In the genomic region with DNA sequence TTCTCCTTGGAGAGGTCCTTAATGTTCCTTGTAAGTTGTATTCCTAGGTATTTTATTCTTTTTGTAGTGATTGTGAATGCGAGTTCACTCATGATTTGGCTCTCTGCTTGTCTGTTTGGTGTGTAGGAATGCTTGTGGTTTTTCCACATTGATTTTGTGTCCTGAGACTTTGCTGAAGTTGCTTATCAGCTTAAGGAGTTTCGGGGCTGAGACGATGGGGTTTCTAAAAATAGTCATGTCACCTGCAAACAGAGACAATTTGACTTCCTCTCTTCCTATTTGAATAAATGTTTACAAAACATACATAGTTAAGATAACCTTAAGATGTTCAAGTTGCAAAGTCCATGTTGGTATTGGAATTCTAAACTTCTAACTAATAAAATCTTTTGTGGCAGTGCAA, we compare ENCODE assay signal across 23 cellular contexts.
"Had no signal": no experiment of that assay in that cellular context is flagged by ENCODE, and none has a peak within 500 bp of the region (broad histone marks: within the 10 kb centered on the region; RNA-seq: fewer than 3 reads in every experiment).

No MANE protein-coding gene starts in this region.

- H3K36me3 ChIP-seq: adrenal gland had no signal

- H3K27ac ChIP-seq: adrenal gland, SK-N-MC, VCaP had no signal

- H3K9me3 ChIP-seq: adrenal gland had no signal

- ATAC-seq: activated CD4-positive, alpha-beta T cell treated with anti-CD3 and anti-CD28 coated beads for 36 hours; activated CD8-positive, alpha-beta T cell treated with anti-CD3 and anti-CD28 coated beads, Interleukin-2, amount 10 ng/mL, durations not matched to agents 7 days and 5 days; Right ventricle myocardium inferior; T-cell had no signal

- H3K4me1 Mint-ChIP-seq: activated CD4-positive, alpha-beta T cell treated with anti-CD3 and anti-CD28 coated beads for 36 hours; activated naive CD8-positive, alpha-beta T cell treated with anti-CD3 and anti-CD28 coated beads, Interleukin-2, amount 10 ng/mL, durations not matched to agents 7 days and 5 days; T-cell had no signal

- H3K4me3 ChIP-seq: adrenal gland, SK-N-MC had no signal

- H3K36me3 Mint-ChIP-seq: activated naive CD8-positive, alpha-beta T cell treated with anti-CD3 and anti-CD28 coated beads, Interleukin-2, amount 10 ng/mL, durations not matched to agents 7 days and 5 days; T-cell had no signal

- DNase-seq: activated CD4-positive, alpha-beta T cell treated with anti-CD3 and anti-CD28 coated beads for 36 hours; activated CD8-positive, alpha-beta memory T cell treated with anti-CD3 and anti-CD28 coated beads, Interleukin-2, amount 50 U/mL, for 48 hours; activated CD8-positive, alpha-beta T cell treated with anti-CD3 and anti-CD28 coated beads, Interleukin-2, amount 10 ng/mL, durations not matched to agents 7 days and 5 days; activated naive CD4-positive, alpha-beta T cell treated with anti-CD3 and anti-CD28 coated beads, Interleukin-2, amount 50 U/mL, for 16 hours; activated naive CD8-positive, alpha-beta T cell treated with anti-CD3 and anti-CD28 coated beads, Interleukin-2, amount 10 ng/mL, durations not matched to agents 7 days and 5 days; activated T-cell treated with anti-CD3 and anti-CD28 coated beads, Interleukin-2, amount 50 U/mL, for 1 hour; adrenal gland; anterior cingulate cortex; cerebellar nuclear complex; MV-4-11; NCI-H1092 treated with DMSO at 0.1 percent for 48 hours; NCI-H1436; NCI-H187; NCI-H2081; NCI-H446; NCI-H524; NCI-H748 treated with DMSO at 0.1 percent for 48 hours; T-cell; T-helper 2 cell; T1000 had no signal

- H3K27ac Mint-ChIP-seq: activated CD4-positive, alpha-beta T cell treated with anti-CD3 and anti-CD28 coated beads for 36 hours; activated CD8-positive, alpha-beta T cell treated with anti-CD3 and anti-CD28 coated beads, Interleukin-2, amount 10 ng/mL, durations not matched to agents 7 days and 5 days; activated naive CD8-positive, alpha-beta T cell treated with anti-CD3 and anti-CD28 coated beads, Interleukin-2, amount 10 ng/mL, durations not matched to agents 7 days and 5 days; T-cell had no signal

- H3K27me3 Mint-ChIP-seq: activated CD4-positive, alpha-beta T cell treated with anti-CD3 and anti-CD28 coated beads for 36 hours; activated naive CD8-positive, alpha-beta T cell treated with anti-CD3 and anti-CD28 coated beads, Interleukin-2, amount 10 ng/mL, durations not matched to agents 7 days and 5 days; T-cell had no signal

- H3K4me3 Mint-ChIP-seq: activated CD4-positive, alpha-beta T cell treated with anti-CD3 and anti-CD28 coated beads for 36 hours; activated CD8-positive, alpha-beta T cell treated with anti-CD3 and anti-CD28 coated beads, Interleukin-2, amount 10 ng/mL, durations not matched to agents 7 days and 5 days; activated naive CD8-positive, alpha-beta T cell treated with anti-CD3 and anti-CD28 coated beads, Interleukin-2, amount 10 ng/mL, durations not matched to agents 7 days and 5 days; T-cell had no signal

- H3K4me1 ChIP-seq: adrenal gland had no signal

- H3K27me3 ChIP-seq: adrenal gland had no signal
